In the genomic region with DNA sequence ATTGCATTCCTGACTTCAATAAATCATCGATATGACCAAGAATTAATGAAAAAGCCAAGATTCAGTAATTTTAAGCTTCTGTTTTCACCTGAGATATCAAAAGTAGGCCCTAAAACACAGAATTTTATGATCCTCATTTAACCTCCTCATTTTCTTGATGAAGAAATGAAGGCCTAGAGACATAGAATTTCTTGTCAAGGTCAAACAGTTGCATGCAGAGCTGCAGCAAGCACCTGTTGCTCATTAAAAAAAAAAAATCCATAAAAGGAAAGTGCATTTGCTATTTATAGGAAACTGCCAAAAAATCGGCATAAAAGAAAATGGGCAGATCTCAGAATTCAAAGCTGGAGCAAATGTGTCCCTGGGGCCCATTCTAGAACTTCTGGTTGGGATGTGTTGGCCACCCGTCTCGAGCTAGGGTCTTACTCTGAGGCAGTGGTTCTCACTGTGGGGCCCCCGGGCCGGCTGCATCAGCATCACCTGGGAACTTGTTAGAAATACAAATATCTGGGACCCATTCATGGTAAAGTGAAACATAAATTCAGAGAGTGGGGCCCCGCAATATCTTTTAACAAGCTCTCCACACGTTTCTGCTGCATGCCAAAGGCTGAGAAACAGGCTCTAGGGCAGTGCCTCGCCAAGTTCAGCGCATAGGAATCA, we compare ENCODE assay signal across 8 cellular contexts.
"Had no signal": no experiment of that assay in that cellular context is flagged by ENCODE, and none has a peak within 500 bp of the region (broad histone marks: within the 10 kb centered on the region; RNA-seq: fewer than 3 reads in every experiment).

No MANE protein-coding gene starts in this region.

- H3K4me1 ChIP-seq: HAP-1 had no signal

- DNase-seq: GOT3, H7, IMR-90, KG1 had no signal

- H3K9me3 ChIP-seq: HAP-1 had no signal

- FAIRE-seq: HTR-8/SVneo, K562 had no signal

- H3K36me3 ChIP-seq: HAP-1 had no signal

- H3K4me3 ChIP-seq: HAP-1, K562 had no signal

- ATAC-seq: HCT116, K562 had no signal
